1 cellular context compared by ENCODE assay signal in the genomic region with DNA sequence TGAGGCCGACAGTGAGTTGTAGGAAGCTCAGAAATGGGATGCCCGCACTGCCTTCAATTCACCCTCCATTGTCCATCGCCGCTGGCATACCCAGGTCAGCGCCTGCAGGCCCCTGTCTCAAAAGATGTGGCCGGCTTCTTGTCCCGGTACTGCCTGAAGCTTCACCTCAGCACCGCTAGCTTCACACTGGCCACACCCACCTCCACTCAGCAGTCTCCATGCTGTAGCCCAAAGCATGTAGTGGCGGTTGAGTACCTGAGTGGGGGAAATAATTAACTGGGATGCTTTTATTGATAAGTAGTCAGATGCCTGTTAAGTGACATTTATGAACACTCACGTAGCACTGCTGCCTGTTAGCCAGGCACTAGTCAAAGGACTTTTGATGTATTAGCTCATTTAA.
TF ChIP-seq lines count a peak whose summit lies in the region.

No MANE protein-coding gene starts in this region.

TF ChIP-seq in H1, 55 proteins besides CTCF, POLR2A, EP300 and RAD21 (continued from another document):
- TF ChIP-seq, protein P1, sequence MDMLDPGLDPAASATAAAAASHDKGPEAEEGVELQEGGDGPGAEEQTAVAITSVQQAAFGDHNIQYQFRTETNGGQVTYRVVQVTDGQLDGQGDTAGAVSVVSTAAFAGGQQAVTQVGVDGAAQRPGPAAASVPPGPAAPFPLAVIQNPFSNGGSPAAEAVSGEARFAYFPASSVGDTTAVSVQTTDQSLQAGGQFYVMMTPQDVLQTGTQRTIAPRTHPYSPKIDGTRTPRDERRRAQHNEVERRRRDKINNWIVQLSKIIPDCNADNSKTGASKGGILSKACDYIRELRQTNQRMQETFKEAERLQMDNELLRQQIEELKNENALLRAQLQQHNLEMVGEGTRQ (IDR thresholded peaks at IDR 0.05; ENCODE audit: low read length): no peak
- no peak for TF ChIP-seq MAFK (IDR thresholded peaks at IDR 0.05; ENCODE audit: low read depth, low read length)
- TF ChIP-seq TBP (IDR thresholded peaks at IDR 0.05; ENCODE audit: low read depth, low read length): no peak
- TF ChIP-seq HDAC2 (IDR thresholded peaks at IDR 0.05; ENCODE audit: borderline replicate concordance in 1 of 2, low read depth in 2 of 2, low read length in 2 of 2): no peak
- no peak for TF ChIP-seq EZH2 (IDR thresholded peaks at IDR 0.05; ENCODE audit: low read depth, low read length, severe bottlenecking)
- no peak for TF ChIP-seq SIN3A (conservative IDR thresholded peaks at IDR 0.05 in 1 of 2, IDR thresholded peaks at IDR 0.05 in 1 of 2; ENCODE audit: low read depth in 1 of 2, low read length in 2 of 2)
- no peak for TF ChIP-seq ATF2 (IDR thresholded peaks at IDR 0.05; ENCODE audit: low read length)
- no peak for TF ChIP-seq SP2 (IDR thresholded peaks at IDR 0.05; ENCODE audit: low read length)
- TF ChIP-seq ZNF274 (IDR thresholded peaks at IDR 0.05; ENCODE audit: borderline replicate concordance, extremely low read depth, low read length): no peak
- TF ChIP-seq GTF2F1 (IDR thresholded peaks at IDR 0.05; ENCODE audit: borderline replicate concordance, low read depth, low read length): no peak
